ENCODE assay signal across 17 cellular contexts in the genomic region with DNA sequence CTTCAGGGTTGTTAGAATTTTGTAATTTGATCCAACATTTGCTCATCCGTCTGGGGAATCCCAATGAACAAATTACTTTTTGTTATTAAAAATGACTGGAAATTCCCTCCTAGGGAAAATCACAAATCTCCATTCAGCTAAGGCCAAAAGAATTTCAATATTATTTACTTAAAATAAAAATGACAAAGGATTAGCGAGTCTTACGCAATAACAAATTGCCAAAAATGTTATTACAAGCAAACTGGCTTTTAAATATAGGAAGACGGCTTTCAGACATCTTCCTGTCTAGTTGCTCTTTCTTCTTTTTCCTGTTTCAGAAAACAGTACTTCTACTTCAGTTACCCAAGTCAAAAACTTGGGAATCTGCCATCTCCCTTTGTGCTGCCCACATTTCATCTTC.
DNase-seq lines count a peak whose midpoint lies in the region; ATAC-seq, FAIRE-seq and TF ChIP-seq lines count a peak whose summit lies in the region.
"Had no signal": no experiment of that assay in that cellular context is flagged by ENCODE, and none has a peak within 500 bp of the region (broad histone marks: within the 10 kb centered on the region; RNA-seq: fewer than 3 reads in every experiment).

No MANE protein-coding gene starts in this region.

- BruUV-seq in A673 (replicated peaks; lab: Mats Ljungman, UMichigan) (no TSS peak), IMR-90 (replicated peaks; lab: Mats Ljungman, UMichigan) (no TSS peak)

- TF ChIP-seq POLR2A in IMR-90 (IDR thresholded peaks at IDR 0.05; ENCODE audit: low read depth, low read length): no peak

- no peaks in the 10 kb centered on the region for H3K79me1 ChIP-seq in IMR-90 (ENCODE audit: low read depth in 1 of 2, low read length in 2 of 2)

- H2AK9ac ChIP-seq in IMR-90 (replicated peaks; ENCODE audit: low read depth, low read length, poor library complexity): no peak overlapping the region

- FAIRE-seq in bronchial epithelial cell (lab: Jason Lieb, UNC): no peak
- FAIRE-seq: D721Med had no signal

- dilution Hi-C loops in IMR-90 (cut with HindIII; ENCODE audit: low sequenced_read_pairs, unreplicated experiment): no loop called here

- TF ChIP-seq RAD21 in IMR-90 (IDR thresholded peaks at IDR 0.05; ENCODE audit: low read length): no peak

- POLR2A ChIA-PET in A673 (lab: Charles Lee; ENCODE audit: low non-redundant PET) (no interaction called here), IMR-90 (lab: Charles Lee; ENCODE audit: unreplicated experiment) (no interaction called here)

- no CpG with 5 or more reads among the region's 4 CpGs for WGBS in IMR-90 (ENCODE audit: extremely low coverage in 2 of 2, insufficient read length in 1 of 2), 2 experiments

- TF ChIP-seq CTCF in A673 (conservative IDR thresholded peaks at IDR 0.05; ENCODE audit: low read depth, low read length) (no peak), IMR-90 (conservative IDR thresholded peaks at IDR 0.05; ENCODE audit: low read depth, low read length) (no peak), bronchial epithelial cell (IDR thresholded peaks at IDR 0.05; ENCODE audit: insufficient read depth, low read length, severe bottlenecking) (no peak), fibroblast of mammary gland (conservative IDR thresholded peaks at IDR 0.05; ENCODE audit: control insufficient read depth, insufficient read depth, low read depth, low read length) (no peak), GM13977 (IDR thresholded peaks at IDR 0.05; ENCODE audit: extremely low read depth, insufficient read depth, missing control alignments) (no peak)

- no peak overlapping the region for H2AK5ac ChIP-seq in IMR-90 (ENCODE audit: low read depth, low read length)

- no peak overlapping the region for H4K5ac ChIP-seq in IMR-90 (ENCODE audit: low read depth, low read length)

- H3K36me3 ChIP-seq in A673 (ENCODE audit: insufficient read depth, low read length, poor library complexity, severe bottlenecking) (no peaks in the 10 kb centered on the region), IMR-90 (ENCODE audit: control insufficient read depth, insufficient read depth, low read length) (no peaks in the 10 kb centered on the region), bronchial epithelial cell (ENCODE audit: control insufficient read depth, insufficient read depth, low read length) (no peaks in the 10 kb centered on the region)
- H3K36me3 ChIP-seq: BLaER1 treated with 17β-estradiol and CSF1 and Interleukin-3, amounts not matched to agents 10 nM and 100 nM had no signal

- H3K27ac ChIP-seq in A673 (ENCODE audit: low read depth, low read length, poor library complexity, severe bottlenecking) (no peak overlapping the region), IMR-90 (ENCODE audit: insufficient read depth, low read length) (no peak overlapping the region)
- H3K27ac ChIP-seq: BLaER1 treated with 17β-estradiol and CSF1 and Interleukin-3, amounts not matched to agents 10 nM and 100 nM; HL-60 had no signal

- H4K8ac ChIP-seq in IMR-90 (ENCODE audit: low read depth in 2 of 2, low read length in 2 of 2): no peak overlapping the region

- H3K23ac ChIP-seq in IMR-90 (ENCODE audit: low read depth, low read length): no peak overlapping the region

- no peak overlapping the region for H3K18ac ChIP-seq in IMR-90 (ENCODE audit: low read depth, low read length)

- H2BK120ac ChIP-seq in IMR-90 (ENCODE audit: low read depth, low read length): no peak overlapping the region

- DNase-seq in A673 (ENCODE audit: low spot score) (peak; percentile 58), IMR-90 (no peak), bronchial epithelial cell (ENCODE audit: low read depth) (peak; percentile 15), fibroblast of mammary gland (ENCODE audit: low read depth) (peak; percentile 5), DMS114 treated with DMSO at 0.1 percent for 48 hours (lab: John Stamatoyannopoulos, UW; ENCODE audit: unreplicated experiment) (no peak), GM13977 (ENCODE audit: low spot score) (no peak)
- no peak for DNase-seq in activated T-cell treated with anti-CD3 and anti-CD28 coated beads, Interleukin-2, amount 50 U/mL, for 48 hours
- DNase-seq in activated CD4-positive, alpha-beta T cell treated with anti-CD3 and anti-CD28 coated beads for 48 hours: no peak
- DNase-seq: CD4-positive, CD25-positive, alpha-beta regulatory T cell; DND-41; GF-D8; HCEC 1CT; HFFc6; KG1 had no signal

- no peak overlapping the region for H2AFZ ChIP-seq in IMR-90 (replicated peaks; ENCODE audit: low read length, poor library complexity)

- CTCF ChIA-PET in A673 (lab: Charles Lee) (interaction anchor here (0.7 kb wide), 1 partner anchor 96 kb away, joined by 4 read pairs; no protein-coding TSS in a partner anchor), IMR-90 (lab: Yijun Ruan, JAX) (no interaction called here)

- H3K4me1 ChIP-seq in A673 (ENCODE audit: insufficient read depth, low read length, poor library complexity, severe bottlenecking) (peaks cover 9% of the 10 kb centered on the region), IMR-90 (ENCODE audit: control insufficient read depth, insufficient read depth, low read length) (no peaks in the 10 kb centered on the region)
- H3K4me1 ChIP-seq: BLaER1 treated with 17β-estradiol and CSF1 and Interleukin-3, amounts not matched to agents 10 nM and 100 nM had no signal

- H4K20me1 ChIP-seq in IMR-90 (ENCODE audit: insufficient read depth, low read length): no peaks in the 10 kb centered on the region
- H4K20me1 ChIP-seq: BLaER1 treated with 17β-estradiol and CSF1 and Interleukin-3, amounts not matched to agents 10 nM and 100 nM had no signal

- no peak overlapping the region for H2BK5ac ChIP-seq in IMR-90 (ENCODE audit: low read depth, low read length, poor library complexity, severe bottlenecking)

- in situ Hi-C loops in IMR-90 (cut with MboI; ENCODE audit: low sequenced_read_pairs) (no loop called here), GM13977 (cut with MboI; ENCODE audit: low pct_unique_long_range_greater_than_20kb, low sequenced_read_pairs, unreplicated experiment) (no loop called here)

- ATAC-seq in IMR-90 (ENCODE audit: low read depth): no peak

- no peaks in the 10 kb centered on the region for H3K9me1 ChIP-seq in IMR-90 (ENCODE audit: insufficient read depth, low read length)

- H3K4me2 ChIP-seq in IMR-90 (ENCODE audit: low read depth, low read length): no peak overlapping the region
- H3K4me2 ChIP-seq: BLaER1 treated with 17β-estradiol and CSF1 and Interleukin-3, amounts not matched to agents 10 nM and 100 nM had no signal

- H2BK20ac ChIP-seq in IMR-90 (ENCODE audit: low read depth, low read length): no peak overlapping the region

- H3K4ac ChIP-seq in IMR-90 (ENCODE audit: low read depth, low read length): no peak overlapping the region

- H3K27me3 ChIP-seq in A673 (replicated peaks; ENCODE audit: insufficient read depth, low read depth, low read length, poor library complexity): no peaks in the 10 kb centered on the region
- H3K27me3 ChIP-seq in IMR-90 (ENCODE audit: control insufficient read depth, insufficient read depth, low read length): no peaks in the 10 kb centered on the region
- H3K27me3 ChIP-seq in bronchial epithelial cell (ENCODE audit: control insufficient read depth, insufficient read depth, low read length): no peaks in the 10 kb centered on the region
- H3K27me3 ChIP-seq: BLaER1 treated with 17β-estradiol and CSF1 and Interleukin-3, amounts not matched to agents 10 nM and 100 nM had no signal

- no peak overlapping the region for H3K4me3 ChIP-seq in A673 (ENCODE audit: low read depth, low read length, poor library complexity, severe bottlenecking)
- H3K4me3 ChIP-seq in IMR-90 (ENCODE audit: insufficient read depth, low read depth, low read length): no peak overlapping the region
- no peak overlapping the region for H3K4me3 ChIP-seq in bronchial epithelial cell (ENCODE audit: low read depth, low read length)
- no peak overlapping the region for H3K4me3 ChIP-seq in fibroblast of mammary gland (ENCODE audit: control insufficient read depth, low read depth, low read length)
- H3K4me3 ChIP-seq: BLaER1 treated with 17β-estradiol and CSF1 and Interleukin-3, amounts not matched to agents 10 nM and 100 nM had no signal

- H3K56ac ChIP-seq in IMR-90 (ENCODE audit: extremely low read depth, insufficient read depth, low read length): no peak overlapping the region

- intact Hi-C loops in A673 (cut with micrococcal nuclease; ENCODE audit: unreplicated experiment) (no loop called here), IMR-90 (cut with micrococcal nuclease) (no loop called here)

- no peak overlapping the region for H4K91ac ChIP-seq in IMR-90 (ENCODE audit: insufficient read depth, low read depth, low read length)

- no peak overlapping the region for H3K9ac ChIP-seq in IMR-90 (ENCODE audit: low read depth, low read length)
- H3K9ac ChIP-seq: BLaER1 treated with 17β-estradiol and CSF1 and Interleukin-3, amounts not matched to agents 10 nM and 100 nM had no signal

- peaks cover 22% of the 10 kb centered on the region for H3K9me3 ChIP-seq in A673 (ENCODE audit: low read depth, low read length, poor library complexity, severe bottlenecking)
- peaks cover 7% of the 10 kb centered on the region for H3K9me3 ChIP-seq in IMR-90 (ENCODE audit: control insufficient read depth, insufficient read depth, low read length)

- no peak overlapping the region for H3K14ac ChIP-seq in IMR-90 (replicated peaks; ENCODE audit: low read depth, low read length)

- H2BK15ac ChIP-seq in IMR-90 (ENCODE audit: low read depth, low read length): no peak overlapping the region

TF ChIP-seq in IMR-90, 13 proteins besides CTCF, POLR2A, EP300 and RAD21 (continues in another document):
- TF ChIP-seq RFX5 (IDR thresholded peaks at IDR 0.05; ENCODE audit: low read depth, low read length): no peak
- no peak for TF ChIP-seq MAZ (IDR thresholded peaks at IDR 0.05; ENCODE audit: borderline replicate concordance, low read depth, low read length)
- no peak for TF ChIP-seq RCOR1 (IDR thresholded peaks at IDR 0.05; ENCODE audit: insufficient replicate concordance, low read length)
- TF ChIP-seq BHLHE40 (IDR thresholded peaks at IDR 0.05; ENCODE audit: low read depth, low read length): no peak
- no peak for TF ChIP-seq USF2 (IDR thresholded peaks at IDR 0.05; ENCODE audit: low read depth, low read length)
- TF ChIP-seq CEBPB (IDR thresholded peaks at IDR 0.05; ENCODE audit: low read depth, low read length): peak; percentile 76

Comparison
In these comparisons a context has a peak if more than half of its experiments do, and no peak if none do; other contexts are left out.
1. DNase-seq: peak in A673 (single experiment), bronchial epithelial cell (single experiment) and fibroblast of mammary gland (single experiment); none in IMR-90 (single experiment), activated T-cell treated with anti-CD3 and anti-CD28 coated beads, Interleukin-2, amount 50 U/mL, for 48 hours (0 of 2), activated CD4-positive, alpha-beta T cell treated with anti-CD3 and anti-CD28 coated beads for 48 hours (single experiment), DMS114 treated with DMSO at 0.1 percent for 48 hours (single experiment) and GM13977 (single experiment).